Comparison of ENCODE assay signal across 16 cellular contexts in genomic region chr5:137621306-137621705, GRCh38.
"Had no signal": no experiment of that assay in that cellular context is flagged by ENCODE, and none has a peak within 500 bp of the region (broad histone marks: within the 10 kb centered on the region; RNA-seq: fewer than 3 reads in every experiment).

No MANE protein-coding gene starts in this region.

- ATAC-seq: activated CD4-positive, CD25-positive, alpha-beta regulatory T cell treated with anti-CD3 and anti-CD28 coated beads, Interleukin-2, amount 50 U/mL, for 24 hours; lower lobe of right lung; naive thymus-derived CD8-positive, alpha-beta T cell had no signal

- H3K4me1 ChIP-seq: breast epithelium had no signal

- H3K4me3 Mint-ChIP-seq: activated naive CD4-positive, alpha-beta T cell treated with anti-CD3 and anti-CD28 coated beads, Interleukin-2, amount 50 U/mL, for 24 hours; naive thymus-derived CD8-positive, alpha-beta T cell; stimulated activated naive CD8-positive, alpha-beta T cell treated with anti-CD3 and anti-CD28 coated beads, Interleukin-15, Interleukin-2, amounts not matched to agents 100 ng/mL and 50 ng/mL, for 24 hours had no signal

- H3K27me3 Mint-ChIP-seq: activated naive CD4-positive, alpha-beta T cell treated with anti-CD3 and anti-CD28 coated beads, Interleukin-2, amount 50 U/mL, for 24 hours; naive thymus-derived CD8-positive, alpha-beta T cell; stimulated activated naive CD8-positive, alpha-beta T cell treated with anti-CD3 and anti-CD28 coated beads, Interleukin-15, Interleukin-2, amounts not matched to agents 100 ng/mL and 50 ng/mL, for 24 hours had no signal

- H3K4me1 Mint-ChIP-seq: activated naive CD4-positive, alpha-beta T cell treated with anti-CD3 and anti-CD28 coated beads, Interleukin-2, amount 50 U/mL, for 24 hours; naive thymus-derived CD8-positive, alpha-beta T cell had no signal

- DNase-seq: activated effector memory CD4-positive, alpha-beta T cell treated with Interleukin-2 at 50 U/mL for 16 hours; activated T-cell treated with anti-CD3 and anti-CD28 coated beads, Interleukin-2, amount 50 U/mL, for 1 hour; amniotic stem cell; effector CD8-positive, alpha-beta T cell; hypothalamus; lower lobe of right lung; midbrain; naive thymus-derived CD8-positive, alpha-beta T cell; stimulated activated CD4-positive, alpha-beta T cell treated with anti-CD3 and anti-CD28 coated beads, Interleukin-4, amount 100 ng/mL, for 1 hour; stimulated activated CD8-positive, alpha-beta memory T cell treated with anti-CD3 and anti-CD28 coated beads, Interleukin-4, amount 100 ng/mL, for 48 hours had no signal

- H3K27ac Mint-ChIP-seq: activated naive CD4-positive, alpha-beta T cell treated with anti-CD3 and anti-CD28 coated beads, Interleukin-2, amount 50 U/mL, for 24 hours; stimulated activated naive CD8-positive, alpha-beta T cell treated with anti-CD3 and anti-CD28 coated beads, Interleukin-15, Interleukin-2, amounts not matched to agents 100 ng/mL and 50 ng/mL, for 24 hours had no signal

- H3K9me3 Mint-ChIP-seq: activated naive CD4-positive, alpha-beta T cell treated with anti-CD3 and anti-CD28 coated beads, Interleukin-2, amount 50 U/mL, for 24 hours; naive thymus-derived CD8-positive, alpha-beta T cell; stimulated activated naive CD8-positive, alpha-beta T cell treated with anti-CD3 and anti-CD28 coated beads, Interleukin-15, Interleukin-2, amounts not matched to agents 100 ng/mL and 50 ng/mL, for 24 hours had no signal

- H3K9me3 ChIP-seq: breast epithelium, lower lobe of right lung, prostate gland, sigmoid colon had no signal

- H3K36me3 ChIP-seq: breast epithelium, prostate gland, sigmoid colon had no signal

- H3K4me3 ChIP-seq: breast epithelium, lower lobe of right lung, prostate gland, sigmoid colon had no signal

- H3K27me3 ChIP-seq: breast epithelium, sigmoid colon had no signal

- H3K27ac ChIP-seq: lower lobe of right lung, prostate gland had no signal
